In genomic region chr11:107490836-107491235, GRCh38 we compare ENCODE assay signal across 35 cellular contexts.
"Had no signal": no experiment of that assay in that cellular context is flagged by ENCODE, and none has a peak within 500 bp of the region (broad histone marks: within the 10 kb centered on the region; RNA-seq: fewer than 3 reads in every experiment).

No MANE protein-coding gene starts in this region.

- H3K4me3 Mint-ChIP-seq: activated B cell treated with CpG ODN at 0.5 μM for 24 hours; activated CD4-positive, alpha-beta memory T cell treated with anti-CD3 and anti-CD28 coated beads, Interleukin-2, amount 10 ng/mL, durations not matched to agents 7 days and 5 days; activated CD4-positive, alpha-beta T cell treated with anti-CD3 and anti-CD28 coated beads for 36 hours; activated CD4-positive, alpha-beta T cell treated with anti-CD3 and anti-CD28 coated beads, Interleukin-2, amount 10 ng/mL, durations not matched to agents 7 days and 5 days; activated CD8-positive, alpha-beta memory T cell treated with anti-CD3 and anti-CD28 coated beads, Interleukin-2, amount 10 ng/mL, durations not matched to agents 7 days and 5 days; activated CD8-positive, alpha-beta T cell treated with anti-CD3 and anti-CD28 coated beads, Interleukin-2, amount 10 ng/mL, durations not matched to agents 7 days and 5 days; activated naive CD4-positive, alpha-beta T cell treated with anti-CD3 and anti-CD28 coated beads, Interleukin-2, amount 10 ng/mL, durations not matched to agents 7 days and 5 days; activated naive CD4-positive, alpha-beta T cell treated with anti-CD3 and anti-CD28 coated beads, Interleukin-2, amount 50 U/mL, for 24 hours; activated naive CD8-positive, alpha-beta T cell; activated naive CD8-positive, alpha-beta T cell treated with anti-CD3 and anti-CD28 coated beads, Interleukin-2, amount 10 ng/mL, durations not matched to agents 7 days and 5 days; activated naive CD8-positive, alpha-beta T cell treated with anti-CD3 and anti-CD28 coated beads, Interleukin-2, amount 50 U/mL, for 24 hours; activated T-cell treated with anti-CD3 and anti-CD28 coated beads, Interleukin-2, amount 50 U/mL, for 24 hours; brain; central memory CD8-positive, alpha-beta T cell; T-cell; T-helper 17 cell; T-helper 2 cell treated with Interferon-gamma antibody and Interleukin-4, amounts not matched to agents 5 μg/mL and 100 μg/mL, for 36 hours had no signal

- H3K4me1 Mint-ChIP-seq: activated B cell treated with CpG ODN at 0.5 μM for 24 hours; activated CD4-positive, alpha-beta memory T cell treated with anti-CD3 and anti-CD28 coated beads, Interleukin-2, amount 10 ng/mL, durations not matched to agents 7 days and 5 days; activated CD4-positive, alpha-beta T cell treated with anti-CD3 and anti-CD28 coated beads for 36 hours; activated CD4-positive, alpha-beta T cell treated with anti-CD3 and anti-CD28 coated beads, Interleukin-2, amount 10 ng/mL, durations not matched to agents 7 days and 5 days; activated CD8-positive, alpha-beta memory T cell treated with anti-CD3 and anti-CD28 coated beads, Interleukin-2, amount 10 ng/mL, durations not matched to agents 7 days and 5 days; activated naive CD4-positive, alpha-beta T cell treated with anti-CD3 and anti-CD28 coated beads, Interleukin-2, amount 10 ng/mL, durations not matched to agents 7 days and 5 days; activated naive CD4-positive, alpha-beta T cell treated with anti-CD3 and anti-CD28 coated beads, Interleukin-2, amount 50 U/mL, for 24 hours; activated naive CD8-positive, alpha-beta T cell treated with anti-CD3 and anti-CD28 coated beads, Interleukin-2, amount 10 ng/mL, durations not matched to agents 7 days and 5 days; activated naive CD8-positive, alpha-beta T cell treated with anti-CD3 and anti-CD28 coated beads, Interleukin-2, amount 50 U/mL, for 24 hours; central memory CD8-positive, alpha-beta T cell; T-cell had no signal

- H3K27ac ChIP-seq: ascending aorta, cardiac muscle cell, VCaP had no signal

- H3K36me3 Mint-ChIP-seq: activated CD8-positive, alpha-beta memory T cell treated with anti-CD3 and anti-CD28 coated beads, Interleukin-2, amount 10 ng/mL, durations not matched to agents 7 days and 5 days; activated naive CD4-positive, alpha-beta T cell treated with anti-CD3 and anti-CD28 coated beads, Interleukin-2, amount 10 ng/mL, durations not matched to agents 7 days and 5 days; activated naive CD4-positive, alpha-beta T cell treated with anti-CD3 and anti-CD28 coated beads, Interleukin-2, amount 50 U/mL, for 24 hours; activated naive CD8-positive, alpha-beta T cell; activated naive CD8-positive, alpha-beta T cell treated with anti-CD3 and anti-CD28 coated beads, Interleukin-2, amount 10 ng/mL, durations not matched to agents 7 days and 5 days; brain; T-cell had no signal

- DNase-seq: activated B cell treated with CpG ODN at 0.5 μM for 24 hours; activated CD4-positive, alpha-beta memory T cell treated with anti-CD3 and anti-CD28 coated beads, Interleukin-2, amount 10 ng/mL, durations not matched to agents 7 days and 5 days; activated CD4-positive, alpha-beta T cell treated with anti-CD3 and anti-CD28 coated beads for 36 hours; activated CD4-positive, alpha-beta T cell treated with anti-CD3 and anti-CD28 coated beads for 48 hours; activated CD4-positive, alpha-beta T cell treated with anti-CD3 and anti-CD28 coated beads, Interleukin-2, amount 10 ng/mL, durations not matched to agents 7 days and 5 days; activated CD4-positive, alpha-beta T cell treated with anti-CD3 and anti-CD28 coated beads, Interleukin-2, amount 50 U/mL, for 48 hours; activated CD4-positive, CD25-positive, alpha-beta regulatory T cell treated with anti-CD3 and anti-CD28 coated beads, Interleukin-2, amount 50 U/mL, for 72 hours; activated CD8-positive, alpha-beta memory T cell treated with anti-CD3 and anti-CD28 coated beads for 24 hours; activated CD8-positive, alpha-beta memory T cell treated with anti-CD3 and anti-CD28 coated beads, Interleukin-2, amount 10 ng/mL, durations not matched to agents 7 days and 5 days; activated CD8-positive, alpha-beta memory T cell treated with anti-CD3 and anti-CD28 coated beads, Interleukin-2, amount 50 U/mL, for 48 hours; activated CD8-positive, alpha-beta T cell treated with anti-CD3 and anti-CD28 coated beads, Interleukin-2, amount 10 ng/mL, durations not matched to agents 7 days and 5 days; activated effector memory CD4-positive, alpha-beta T cell treated with Interleukin-2 at 50 U/mL for 16 hours; activated gamma-delta T cell; activated naive CD4-positive, alpha-beta T cell treated with anti-CD3 and anti-CD28 coated beads, Interleukin-2, amount 10 ng/mL, durations not matched to agents 7 days and 5 days; activated naive CD4-positive, alpha-beta T cell treated with Interleukin-2 at 50 U/mL for 16 hours; activated naive CD8-positive, alpha-beta T cell treated with anti-CD3 and anti-CD28 coated beads, Interleukin-2, amount 10 ng/mL, durations not matched to agents 7 days and 5 days; activated naive CD8-positive, alpha-beta T cell treated with anti-CD3 and anti-CD28 coated beads, Interleukin-2, amount 50 U/mL, for 24 hours; activated T-cell treated with anti-CD3 and anti-CD28 coated beads, Interleukin-2, amount 50 U/mL, for 24 hours; activated T-cell treated with anti-CD3 and anti-CD28 coated beads, Interleukin-2, amount 50 U/mL, for 48 hours; amygdala; anterior cingulate cortex; caudate nucleus; cerebellar nuclear complex; T-cell; T-helper 17 cell; T-helper 9 cell had no signal

- H3K9me3 ChIP-seq: ascending aorta had no signal

- H3K9me3 Mint-ChIP-seq: activated CD4-positive, alpha-beta memory T cell treated with anti-CD3 and anti-CD28 coated beads, Interleukin-2, amount 10 ng/mL, durations not matched to agents 7 days and 5 days; activated CD4-positive, alpha-beta T cell treated with anti-CD3 and anti-CD28 coated beads, Interleukin-2, amount 10 ng/mL, durations not matched to agents 7 days and 5 days; activated naive CD4-positive, alpha-beta T cell treated with anti-CD3 and anti-CD28 coated beads, Interleukin-2, amount 10 ng/mL, durations not matched to agents 7 days and 5 days; activated naive CD4-positive, alpha-beta T cell treated with anti-CD3 and anti-CD28 coated beads, Interleukin-2, amount 50 U/mL, for 24 hours; activated naive CD8-positive, alpha-beta T cell treated with anti-CD3 and anti-CD28 coated beads, Interleukin-2, amount 10 ng/mL, durations not matched to agents 7 days and 5 days; activated naive CD8-positive, alpha-beta T cell treated with anti-CD3 and anti-CD28 coated beads, Interleukin-2, amount 50 U/mL, for 24 hours; activated T-cell treated with anti-CD3 and anti-CD28 coated beads, Interleukin-2, amount 50 U/mL, for 24 hours; activated T-helper 2 cell treated with anti-CD3 and anti-CD28 coated beads, Interferon-gamma antibody, Interleukin-2, Interleukin-4, amounts not matched to agents 10 μg/mL and 5 μg/mL and 100 μg/mL, durations not matched to agents 14 hours and 24 hours and 36 hours; central memory CD8-positive, alpha-beta T cell; T-helper 2 cell treated with Interferon-gamma antibody and Interleukin-4, amounts not matched to agents 5 μg/mL and 100 μg/mL, for 36 hours had no signal

- H3K36me3 ChIP-seq: ascending aorta, cardiac muscle cell had no signal

- H3K4me3 ChIP-seq: ascending aorta, cardiac muscle cell had no signal

- H3K4me1 ChIP-seq: ascending aorta had no signal

- H3K27ac Mint-ChIP-seq: activated B cell treated with CpG ODN at 0.5 μM for 24 hours; activated CD4-positive, alpha-beta memory T cell treated with anti-CD3 and anti-CD28 coated beads, Interleukin-2, amount 10 ng/mL, durations not matched to agents 7 days and 5 days; activated CD4-positive, alpha-beta T cell treated with anti-CD3 and anti-CD28 coated beads for 36 hours; activated CD4-positive, alpha-beta T cell treated with anti-CD3 and anti-CD28 coated beads, Interleukin-2, amount 10 ng/mL, durations not matched to agents 7 days and 5 days; activated CD8-positive, alpha-beta memory T cell treated with anti-CD3 and anti-CD28 coated beads, Interleukin-2, amount 10 ng/mL, durations not matched to agents 7 days and 5 days; activated CD8-positive, alpha-beta T cell treated with anti-CD3 and anti-CD28 coated beads, Interleukin-2, amount 10 ng/mL, durations not matched to agents 7 days and 5 days; activated naive CD4-positive, alpha-beta T cell treated with anti-CD3 and anti-CD28 coated beads, Interleukin-2, amount 10 ng/mL, durations not matched to agents 7 days and 5 days; activated naive CD4-positive, alpha-beta T cell treated with anti-CD3 and anti-CD28 coated beads, Interleukin-2, amount 50 U/mL, for 24 hours; activated naive CD8-positive, alpha-beta T cell; activated naive CD8-positive, alpha-beta T cell treated with anti-CD3 and anti-CD28 coated beads, Interleukin-2, amount 10 ng/mL, durations not matched to agents 7 days and 5 days; activated naive CD8-positive, alpha-beta T cell treated with anti-CD3 and anti-CD28 coated beads, Interleukin-2, amount 50 U/mL, for 24 hours; activated T-cell treated with anti-CD3 and anti-CD28 coated beads, Interleukin-2, amount 50 U/mL, for 24 hours; activated T-helper 2 cell treated with anti-CD3 and anti-CD28 coated beads, Interferon-gamma antibody, Interleukin-2, Interleukin-4, amounts not matched to agents 10 μg/mL and 5 μg/mL and 100 μg/mL, durations not matched to agents 14 hours and 24 hours and 36 hours; brain; T-cell; T-helper 17 cell; T-helper 2 cell treated with Interferon-gamma antibody and Interleukin-4, amounts not matched to agents 5 μg/mL and 100 μg/mL, for 36 hours had no signal

- H3K27me3 ChIP-seq: ascending aorta, cardiac muscle cell had no signal

- ATAC-seq: activated CD4-positive, alpha-beta T cell treated with anti-CD3 and anti-CD28 coated beads for 36 hours; activated CD8-positive, alpha-beta memory T cell treated with anti-CD3 and anti-CD28 coated beads, Interleukin-2, amount 10 ng/mL, durations not matched to agents 7 days and 5 days; activated CD8-positive, alpha-beta T cell treated with anti-CD3 and anti-CD28 coated beads, Interleukin-2, amount 10 ng/mL, durations not matched to agents 7 days and 5 days; activated naive CD8-positive, alpha-beta T cell treated with anti-CD3 and anti-CD28 coated beads, Interleukin-2, amount 50 U/mL, for 24 hours; T-cell; T-helper 17 cell had no signal
